8 cellular contexts compared by ENCODE assay signal in the genomic region with DNA sequence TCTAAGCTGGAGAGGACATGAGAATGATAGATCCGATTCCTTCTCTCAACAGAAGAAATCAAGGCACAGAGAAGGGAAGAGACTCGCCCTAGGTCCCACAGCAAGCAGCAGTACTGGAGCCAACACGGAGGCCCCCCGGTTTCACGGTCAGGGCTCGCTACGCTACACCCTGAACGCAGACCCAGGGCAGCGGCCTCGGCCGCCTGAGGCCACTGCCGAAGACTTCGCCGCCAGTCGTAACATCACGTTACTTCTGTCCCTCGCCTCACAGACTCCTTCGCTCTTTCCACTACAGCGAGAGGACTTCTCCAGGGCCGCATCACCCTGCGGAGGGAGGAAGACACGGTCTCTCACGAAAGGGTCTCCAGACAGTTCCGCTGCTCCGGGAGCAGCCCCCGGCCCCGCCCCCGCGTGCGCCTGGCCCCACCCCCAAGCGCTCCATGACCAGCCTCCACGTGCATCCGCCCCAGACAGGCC. TPM values are rescaled to one million over a fixed set of nuclear protein-coding genes. Genes with fewer than 3 reads are reported as not detected.
A peak's percentile ranks its signal among the peaks of the same experiment; 100 is the strongest.
DNase-seq lines count a peak whose midpoint lies in the region; ATAC-seq lines count a peak whose summit lies in the region.

No MANE protein-coding gene starts in this region.

- H3K4me1 ChIP-seq in iPS-18a (ENCODE audit: control insufficient read depth, low read depth, low read length) (no peaks in the 10 kb centered on the region), stomach smooth muscle (ENCODE audit: control insufficient read depth, insufficient read depth, low read length) (peaks cover 13% of the 10 kb centered on the region)

- peak; percentile 13 for ATAC-seq in GM18867 (IDR thresholded peaks at IDR 0.05; ENCODE audit: unreplicated experiment)
- ATAC-seq in HG02943 (IDR thresholded peaks at IDR 0.05; ENCODE audit: low read depth, unreplicated experiment), result peak; percentile 8

- DNase-seq in activated CD4-positive, alpha-beta memory T cell treated with anti-CD3 and anti-CD28 coated beads for 36 hours, result no peak
- no peak for DNase-seq in Ammon's horn (ENCODE audit: low spot score)
- no peak for DNase-seq in ACHN
- no peak for DNase-seq in stimulated activated naive CD4-positive, alpha-beta T cell treated with Interleukin-2 at 50 U/mL for 16 hours (lab: John Stamatoyannopoulos, UW)

- CTCF ChIA-PET in activated CD4-positive, alpha-beta memory T cell treated with anti-CD3 and anti-CD28 coated beads for 36 hours (lab: Charles Lee), result interaction anchor here (1.8 to 3.2 kb wide), 2 partner anchors 21 to 23 kb away, joined by 8 to 15 read pairs; no protein-coding TSS in a partner anchor

- H3K4me1 Mint-ChIP-seq in activated CD4-positive, alpha-beta memory T cell treated with anti-CD3 and anti-CD28 coated beads for 36 hours (ENCODE audit: low read depth), result peaks cover 12% of the 10 kb centered on the region

- peak overlapping the region; percentile 91 for H3K4me3 Mint-ChIP-seq in activated CD4-positive, alpha-beta memory T cell treated with anti-CD3 and anti-CD28 coated beads for 36 hours

- intact Hi-C loops in activated CD4-positive, alpha-beta memory T cell treated with anti-CD3 and anti-CD28 coated beads for 36 hours (cut with micrococcal nuclease), result loop anchor here (1.0 to 2.0 kb wide), 2 partner anchors 101 to 132 kb away; a partner anchor contains a TSS

- in situ Hi-C loops in ACHN (cut with HindIII; ENCODE audit: low pct_ligation_motif_present, low pct_unique_long_range_greater_than_20kb, low sequenced_read_pairs), result no loop called here

- H3K27ac Mint-ChIP-seq in activated CD4-positive, alpha-beta memory T cell treated with anti-CD3 and anti-CD28 coated beads for 36 hours, result no peak overlapping the region

- H3K9me3 ChIP-seq in iPS-18a (ENCODE audit: control insufficient read depth, low read depth, low read length) (no peaks in the 10 kb centered on the region), stomach smooth muscle (ENCODE audit: control insufficient read depth in 2 of 2, low read length in 2 of 2) (no peaks in the 10 kb centered on the region)

- H3K4me3 ChIP-seq in iPS-18a (ENCODE audit: low read length), result peak overlapping the region; percentile 79
- peak overlapping the region; percentile 90 to 93 for H3K4me3 ChIP-seq in stomach smooth muscle (ENCODE audit: low read length in 2 of 2)

- H3K9ac ChIP-seq in iPS-18a (ENCODE audit: low read length) (no peak overlapping the region), stomach smooth muscle (ENCODE audit: low read length in 2 of 2) (peak overlapping the region; percentile 54 to 71)

- H3K27ac ChIP-seq in iPS-18a (ENCODE audit: low read length) (no peak overlapping the region), stomach smooth muscle (ENCODE audit: low read length) (peak overlapping the region; percentile 41)

- peaks cover 2% of the 10 kb centered on the region for H3K27me3 Mint-ChIP-seq in activated CD4-positive, alpha-beta memory T cell treated with anti-CD3 and anti-CD28 coated beads for 36 hours

- H3K36me3 ChIP-seq in iPS-18a (ENCODE audit: control insufficient read depth, low read depth, low read length), result no peaks in the 10 kb centered on the region
- no peaks in the 10 kb centered on the region for H3K36me3 ChIP-seq in stomach smooth muscle (ENCODE audit: control insufficient read depth in 2 of 2, insufficient read depth in 2 of 2, low read length in 2 of 2)

- H3K36me3 Mint-ChIP-seq in activated CD4-positive, alpha-beta memory T cell treated with anti-CD3 and anti-CD28 coated beads for 36 hours, result peaks cover 2% of the 10 kb centered on the region

- H3K9me3 Mint-ChIP-seq in activated CD4-positive, alpha-beta memory T cell treated with anti-CD3 and anti-CD28 coated beads for 36 hours, result no peaks in the 10 kb centered on the region

- H3K27me3 ChIP-seq in iPS-18a (ENCODE audit: control insufficient read depth, insufficient read depth, low read length) (peaks cover 15% of the 10 kb centered on the region), stomach smooth muscle (ENCODE audit: control insufficient read depth in 1 of 2, insufficient read depth in 2 of 2, low read length in 2 of 2) (no peaks in the 10 kb centered on the region)

- POLR2A ChIA-PET in activated CD4-positive, alpha-beta memory T cell treated with anti-CD3 and anti-CD28 coated beads for 36 hours (lab: Charles Lee), result interaction anchor here (0.8 to 1.1 kb wide), 2 partner anchors 101 to 300 kb away, joined by 3 to 4 read pairs; a partner anchor contains a TSS

RNA-seq across cellular contexts. Expression of a gene that starts 0.4 kb away (rescaled TPM):
- total RNA-seq in activated CD4-positive, alpha-beta memory T cell treated with anti-CD3 and anti-CD28 coated beads for 36 hours, result 10 to 100 TPM; 13.4 to 13.6 TPM

RNA-seq across cellular contexts. Expression of a gene that starts 32.0 kb away (rescaled TPM):
- under 1 TPM; 0.24 to 0.39 TPM for total RNA-seq in activated CD4-positive, alpha-beta memory T cell treated with anti-CD3 and anti-CD28 coated beads for 36 hours
